1 cellular context compared by ENCODE assay signal in genomic region chr4:7721984-7722551, GRCh38.
TF ChIP-seq lines count a peak whose summit lies in the region.

No MANE protein-coding gene starts in this region.

TF ChIP-seq in K562, 482 proteins besides CTCF, POLR2A, EP300 and RAD21:
- TF ChIP-seq ZNF609 (CRISPR knock-in tag; IDR thresholded peaks at IDR 0.05; ENCODE audit: borderline replicate concordance) (no peak), TFAP4 (CRISPR knock-in tag; IDR thresholded peaks at IDR 0.05; ENCODE audit: borderline replicate concordance) (no peak), BCOR (IDR thresholded peaks at IDR 0.05) (peak; percentile 68; the same call in 1 of the 2 replicates), KDM1A (IDR thresholded peaks at IDR 0.05) (peak in 1 of 2 experiments; percentile 47; a peak in 1 of 4 replicates), MITF (IDR thresholded peaks at IDR 0.05) (0 out of 2 replicates have a peak, but pooled peaks have one; percentile 19), DIDO1 (tag; IDR thresholded peaks at IDR 0.05; ENCODE audit: low read depth) (no peak), RBM25 (IDR thresholded peaks at IDR 0.05; ENCODE audit: low read depth, low read length, severe bottlenecking) (peak; percentile 18), XRCC5 (IDR thresholded peaks at IDR 0.05; ENCODE audit: low read depth, low read length) (no peak)
